8 cellular contexts compared by ENCODE assay signal in genomic region chr6:88780714-88781389, GRCh38.
DNase-seq lines count a peak whose midpoint lies in the region; ATAC-seq, FAIRE-seq and TF ChIP-seq lines count a peak whose summit lies in the region.

No MANE protein-coding gene starts in this region.

- H4K20me1 ChIP-seq in KMS-11 (ENCODE audit: insufficient read depth) = no peaks in the 10 kb centered on the region

- H3K4me3 ChIP-seq in AG04450 (ENCODE audit: low read depth, low read length) = no peak overlapping the region
- no peak overlapping the region for H3K4me3 ChIP-seq in KMS-11 (IDR thresholded peaks at IDR 0.05; ENCODE audit: insufficient read depth, low read depth, low read length)
- no peak overlapping the region for H3K4me3 ChIP-seq in Peyer's patch
- H3K4me3 ChIP-seq in foreskin fibroblast (ENCODE audit: low read depth in 1 of 2, low read length in 2 of 2) = no peak overlapping the region
- H3K4me3 ChIP-seq in pancreas = no peak overlapping the region
- no peak overlapping the region for H3K4me3 ChIP-seq in aorta (ENCODE audit: low read length in 2 of 2)

- WGBS in pancreas, 2 donors = 44 to 49% methylated on average over 5 of the region's 5 CpGs
- 24 to 27% methylated on average over 5 of the region's 5 CpGs for WGBS in aorta, 2 donors

- no peaks in the 10 kb centered on the region for H3K79me2 ChIP-seq in KMS-11 (ENCODE audit: insufficient read depth, low read depth)

- H3K27me3 ChIP-seq in AG04450 (ENCODE audit: control insufficient read depth, insufficient read depth, low read length) = no peaks in the 10 kb centered on the region
- no peaks in the 10 kb centered on the region for H3K27me3 ChIP-seq in KMS-11 (ENCODE audit: insufficient read depth, low read depth)
- no peaks in the 10 kb centered on the region for H3K27me3 ChIP-seq in Peyer's patch
- H3K27me3 ChIP-seq in pancreas = no peaks in the 10 kb centered on the region
- H3K27me3 ChIP-seq in aorta (ENCODE audit: control insufficient read depth in 1 of 2, insufficient read depth in 2 of 2, low read length in 1 of 2) = no peaks in the 10 kb centered on the region

- POLR2A ChIA-PET in AG04450 (lab: Yijun Ruan, JAX) = no interaction called here

- FAIRE-seq in pancreas (lab: Jason Lieb, UNC) = no peak

- CTCF ChIA-PET in AG04450 (lab: Charles Lee) = interaction anchor here (0.6 to 3.5 kb wide), 44 partner anchors 8 to 1401 kb away, joined by 3 to 30 read pairs (median 4); no protein-coding TSS in a partner anchor

- no peak overlapping the region for H3K9ac ChIP-seq in KMS-11

- intact Hi-C loops in pancreas (cut with DNase I) = no loop called here
- intact Hi-C loops in aorta (cut with DNase I) = loop anchor here (2.0 to 10.0 kb wide), 3 partner anchors 94 to 852 kb away; no protein-coding TSS in a partner anchor

- H3K9me3 ChIP-seq in AG04450 (ENCODE audit: control insufficient read depth, insufficient read depth, low read length) = no peaks in the 10 kb centered on the region; the same call in 1 of the 2 replicates
- no peaks in the 10 kb centered on the region for H3K9me3 ChIP-seq in Peyer's patch
- no peaks in the 10 kb centered on the region for H3K9me3 ChIP-seq in pancreas
- H3K9me3 ChIP-seq in aorta (ENCODE audit: control insufficient read depth, low read length) = no peaks in the 10 kb centered on the region

- DNase-seq in AG04450 (ENCODE audit: low read depth, low spot score) (peak; percentile 46), Peyer's patch (peak in 2 of 3 donors; percentile 19 to 62), foreskin fibroblast (peak; percentile 30 to 79), pancreas (peak in 3 of 6 donors; percentile 10 to 36 (median 21)), aorta (no peak)
- DNase-seq in activated T-cell treated with anti-CD3 and anti-CD28 coated beads, Interleukin-2, amount 50 U/mL, for 48 hours = peak; percentile 44 to 49

- peak; percentile 91 for TF ChIP-seq CTCF in AG04450 (IDR thresholded peaks at IDR 0.05; ENCODE audit: low read depth, low read length)
- peak; percentile 78 for TF ChIP-seq CTCF in KMS-11 (conservative IDR thresholded peaks at IDR 0.05; ENCODE audit: low read depth, low read length)
- peak; percentile 34 to 85 (median 70) for TF ChIP-seq CTCF in Peyer's patch (IDR thresholded peaks at IDR 0.05)
- TF ChIP-seq CTCF in foreskin fibroblast (IDR thresholded peaks at IDR 0.05; ENCODE audit: low read depth, low read length) = peak; percentile 81
- TF ChIP-seq CTCF in pancreas (IDR thresholded peaks at IDR 0.05) = peak; percentile 49 to 76 (median 59)

- TF ChIP-seq POLR2A in Peyer's patch (IDR thresholded peaks at IDR 0.05) = no peak

- H3K36me3 ChIP-seq in KMS-11 (ENCODE audit: insufficient read depth) (no peaks in the 10 kb centered on the region), Peyer's patch (no peaks in the 10 kb centered on the region), pancreas (no peaks in the 10 kb centered on the region), aorta (ENCODE audit: control insufficient read depth in 1 of 2, insufficient read depth in 2 of 2, low read length in 1 of 2) (no peaks in the 10 kb centered on the region)

- no peak overlapping the region for H2AFZ ChIP-seq in KMS-11 (ENCODE audit: low read depth)

- H3K4me1 ChIP-seq in KMS-11 (ENCODE audit: low read depth, poor library complexity, severe bottlenecking) = peaks cover 11% of the 10 kb centered on the region
- no peaks in the 10 kb centered on the region for H3K4me1 ChIP-seq in Peyer's patch
- no peaks in the 10 kb centered on the region for H3K4me1 ChIP-seq in pancreas
- H3K4me1 ChIP-seq in aorta (ENCODE audit: control insufficient read depth in 1 of 2, insufficient read depth in 2 of 2, low read length in 2 of 2) = no peaks in the 10 kb centered on the region

- ATAC-seq in GM18499 (IDR thresholded peaks at IDR 0.05; ENCODE audit: insufficient read depth, unreplicated experiment) (peak; percentile 74), pancreas (peak; percentile 38 to 83 (median 76)), aorta (ENCODE audit: low FRiP score) (peak; percentile 82)

- H3K4me2 ChIP-seq in KMS-11 = no peak overlapping the region

- H3K27ac ChIP-seq in AG04450 (ENCODE audit: low read depth, low read length) = no peak overlapping the region
- no peak overlapping the region for H3K27ac ChIP-seq in KMS-11
- H3K27ac ChIP-seq in Peyer's patch = no peak overlapping the region
- no peak overlapping the region for H3K27ac ChIP-seq in pancreas
- no peak overlapping the region for H3K27ac ChIP-seq in aorta (ENCODE audit: low read depth in 1 of 2, low read length in 2 of 2)

Comparison
In these comparisons a context has a peak if more than half of its experiments do, and no peak if none do; other contexts are left out.
1. DNase-seq: peak in AG04450 (single experiment), Peyer's patch (2 of 3), activated T-cell treated with anti-CD3 and anti-CD28 coated beads, Interleukin-2, amount 50 U/mL, for 48 hours (2 of 2) and foreskin fibroblast (2 of 2); none in aorta (0 of 2).
2. intact Hi-C loops: an anchor here in aorta (2.0 to 10.0 kb wide); none called in pancreas.
3. Peak in every context shown above with its lines, with median percentiles within 50 percentile points of each other: CTCF ChIP-seq and ATAC-seq.